8 cellular contexts compared by ENCODE assay signal in genomic region chr12:38906482-38907170, GRCh38. TPM values are rescaled to one million over a fixed set of nuclear protein-coding genes. Genes with fewer than 3 reads are reported as not detected.
DNase-seq lines count a peak whose midpoint lies in the region; ATAC-seq and TF ChIP-seq lines count a peak whose summit lies in the region.

No MANE protein-coding gene starts in this region.

- peak; percentile 54 for ATAC-seq in GM21360 (IDR thresholded peaks at IDR 0.05; ENCODE audit: unreplicated experiment)

- H3K79me2 ChIP-seq in osteoblast (ENCODE audit: insufficient read depth, low read length), result peaks cover 10% of the 10 kb centered on the region

- no peaks in the 10 kb centered on the region for H4K20me1 ChIP-seq in osteoblast (ENCODE audit: insufficient read depth, low read length)

- 1% methylated on average over 20 to 29 of the region's 36 CpGs for WGBS in thyroid gland, 2 donors

- peak overlapping the region; percentile 99 for H3K4me2 ChIP-seq in osteoblast (ENCODE audit: insufficient read depth, low read length)

- DNase-seq in DMS153 treated with DMSO at 0.1 percent for 48 hours (lab: John Stamatoyannopoulos, UW; ENCODE audit: unreplicated experiment) (peak; percentile 43), HS-27A (ENCODE audit: low read depth) (peak; percentile 62), SJSA1 (ENCODE audit: low read depth in 1 of 2, low spot score in 2 of 2) (peak; percentile 41 to 60), head of caudate nucleus (peak; percentile 55 to 94 (median 85)), osteoblast (ENCODE audit: insufficient read length, low spot score, missing footprints) (peak; percentile 90), thyroid gland (peak; percentile 85 to 90)
- peak; percentile 72 for DNase-seq in activated naive CD4-positive, alpha-beta T cell treated with anti-CD3 and anti-CD28 coated beads, Interleukin-2, amount 50 U/mL, for 16 hours

- peak; percentile 87 for TF ChIP-seq CTCF in osteoblast (IDR thresholded peaks at IDR 0.05; ENCODE audit: extremely low read depth, low read depth, low read length)
- TF ChIP-seq CTCF in thyroid gland (IDR thresholded peaks at IDR 0.05), result peak; percentile 69 to 91 (median 84)

- intact Hi-C loops in head of caudate nucleus (cut with DNase I), result loop anchor here (2.0 to 10.0 kb wide), 2 partner anchors 198 to 582 kb away; no protein-coding TSS in a partner anchor
- intact Hi-C loops in thyroid gland (cut with DNase I), result no loop called here

- peak in 1 of 2 donors; percentile 68 for TF ChIP-seq POLR2A in thyroid gland (IDR thresholded peaks at IDR 0.05)

- H2AFZ ChIP-seq in osteoblast (ENCODE audit: low read length), result peak overlapping the region; percentile 98

- no peaks in the 10 kb centered on the region for H3K9me3 ChIP-seq in SJSA1 (replicated peaks)
- H3K9me3 ChIP-seq in osteoblast (ENCODE audit: low read depth, low read length), result no peaks in the 10 kb centered on the region
- H3K9me3 ChIP-seq in thyroid gland, result no peaks in the 10 kb centered on the region

- H3K4me3 ChIP-seq in SJSA1 (no peak overlapping the region; the same call in 1 of the 2 replicates), osteoblast (ENCODE audit: insufficient read depth, low read length) (peak overlapping the region; percentile 82), thyroid gland (replicated peaks in 1 of 3) (peak overlapping the region in 2 of 3 donors; percentile 67 to 85)

- H3K27me3 ChIP-seq in SJSA1 (replicated peaks), result peaks cover 10% of the 10 kb centered on the region; the same call in 1 of the 2 replicates
- no peaks in the 10 kb centered on the region for H3K27me3 ChIP-seq in osteoblast (ENCODE audit: insufficient read depth, low read length)
- H3K27me3 ChIP-seq in thyroid gland, result no peaks in the 10 kb centered on the region

- H3K36me3 ChIP-seq in SJSA1, result no peaks in the 10 kb centered on the region
- no peaks in the 10 kb centered on the region for H3K36me3 ChIP-seq in osteoblast (ENCODE audit: insufficient read depth, low read length)
- H3K36me3 ChIP-seq in thyroid gland, result no peaks in the 10 kb centered on the region

- H3K27ac ChIP-seq in SJSA1 (no peak overlapping the region), osteoblast (ENCODE audit: low read depth, low read length) (peak overlapping the region; percentile 76), thyroid gland (peak overlapping the region; percentile 83 to 95 (median 95))

- H3K4me1 ChIP-seq in SJSA1 (replicated peaks) (0 out of 2 replicates have a peak, but pooled peaks cover 3% of the 10 kb centered on the region), osteoblast (ENCODE audit: insufficient read depth, low read length) (peaks cover 6% of the 10 kb centered on the region), thyroid gland (peaks cover 0 to 7% of the 10 kb centered on the region in 2 donors)

RNA-seq across cellular contexts. Expression of gene CPNE8, which starts 1.2 kb away (rescaled TPM):
- 0.72 TPM in 1 of 2 replicates, not detected in the other for total RNA-seq in SJSA1 (2014; rRNA removed; shearing (Covaris generic))
- 20.6 and 23.9 TPM in 2 replicates for total RNA-seq in osteoblast
- 10 to 100 TPM; 19.1 to 32.0 (median 26.0) TPM for total RNA-seq in thyroid gland

Comparison
In these comparisons a context has a peak if more than half of its experiments do, and no peak if none do; other contexts are left out.
1. RNA of gene CPNE8, which starts 1.2 kb away (total RNA-seq): 19.1 to 32.0 TPM in thyroid gland and 20.6 to 23.9 TPM in osteoblast; 0.72 TPM in SJSA1; every median in the first group is over 10 times any median in the second.
2. Peak in every context shown above with its lines, with median percentiles within 50 percentile points of each other: DNase-seq.